ENCODE assay signal across 27 cellular contexts in the genomic region with DNA sequence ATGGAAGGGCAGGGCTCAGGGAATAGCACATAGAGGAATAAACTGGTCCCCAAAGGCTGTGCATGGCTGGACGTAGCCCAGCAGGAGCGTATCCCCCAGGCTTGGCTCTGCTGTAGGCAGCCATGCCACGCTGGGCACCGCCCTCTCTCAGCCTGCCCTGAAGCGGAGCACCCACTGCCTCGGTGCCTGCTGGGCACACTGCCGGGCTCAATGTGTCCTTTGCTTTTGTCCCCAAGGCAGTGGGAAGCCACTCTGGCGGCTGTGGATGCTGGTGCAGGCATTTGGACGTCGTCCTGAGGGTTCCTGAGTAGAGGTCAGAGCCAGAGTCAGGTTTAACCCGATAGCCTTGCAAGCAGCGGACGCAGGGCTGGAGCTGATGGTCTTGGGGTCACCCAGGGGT.
"Had no signal": no experiment of that assay in that cellular context is flagged by ENCODE, and none has a peak within 500 bp of the region (broad histone marks: within the 10 kb centered on the region; RNA-seq: fewer than 3 reads in every experiment).

No MANE protein-coding gene starts in this region.

- H3K4me3 ChIP-seq: left ventricle myocardium inferior, lung, mucosa of descending colon, pancreas, prostate gland, skin epidermis, stomach, testis, thyroid gland, transverse colon, upper lobe of left lung, vagina had no signal

- H3K9me3 ChIP-seq: left ventricle myocardium inferior, mucosa of descending colon, pancreas, prostate gland, stomach, testis, thyroid gland, transverse colon, upper lobe of left lung, vagina had no signal

- H3K36me3 ChIP-seq: left ventricle myocardium inferior, pancreas, prostate gland, stomach, thyroid gland, transverse colon, upper lobe of left lung, vagina had no signal

- H3K4me1 ChIP-seq: left ventricle myocardium inferior, pancreas, prostate gland, testis, thyroid gland, transverse colon had no signal

- ATAC-seq: mucosa of descending colon; naive thymus-derived CD4-positive, alpha-beta T cell; natural killer cell treated with Interleukin-12 subunit alpha and Interleukin-12 subunit beta and Interleukin-15 and Interleukin-18, amount 100 ng/mL, for 72 hours; pancreas; right cardiac atrium; sciatic nerve; stimulated activated naive B cell treated with anti-CD40 and anti-IgM and Interleukin-4, amounts not matched to agents 10 μg/mL and 1 μg/mL and 100 μg/mL, for 72 hours; stimulated activated naive CD8-positive, alpha-beta T cell treated with anti-CD3 and anti-CD28 coated beads, Interleukin-15, Interleukin-2, amounts not matched to agents 100 U/mL and 50 U/mL, for 24 hours had no signal

- H3K27me3 ChIP-seq: testis, thyroid gland, vagina had no signal

- H3K36me3 Mint-ChIP-seq: immature natural killer cell; natural killer cell treated with Interleukin-12 subunit alpha and Interleukin-12 subunit beta and Interleukin-15 and Interleukin-18, amount 100 ng/mL, for 72 hours; stimulated activated naive B cell treated with anti-CD40 and anti-IgM and Interleukin-4, amounts not matched to agents 10 μg/mL and 1 μg/mL and 100 μg/mL, for 72 hours had no signal

- H3K27ac ChIP-seq: left ventricle myocardium inferior, pancreas, prostate gland, skin epidermis, stomach, testis, thyroid gland, transverse colon, upper lobe of left lung, vagina had no signal

- H3K9me3 Mint-ChIP-seq: immature natural killer cell; natural killer cell treated with Interleukin-12 subunit alpha and Interleukin-12 subunit beta and Interleukin-15 and Interleukin-18, amount 100 ng/mL, for 72 hours; stimulated activated naive B cell treated with anti-CD40 and anti-IgM and Interleukin-4, amounts not matched to agents 10 μg/mL and 1 μg/mL and 100 μg/mL, for 72 hours had no signal

- DNase-seq: immature natural killer cell; kidney; left ventricle myocardium inferior; midbrain; naive thymus-derived CD4-positive, alpha-beta T cell; nucleus accumbens; pancreas; retina; stimulated activated CD4-positive, alpha-beta T cell treated with anti-CD3 and anti-CD28 coated beads, Interleukin-12 subunit alpha, Interleukin-12 subunit beta, amount 100 ng/mL, for 4 hours; stimulated activated CD4-positive, alpha-beta T cell treated with anti-CD3 and anti-CD28 coated beads, Interleukin-15, amount 100 ng/mL, for 24 hours; stimulated activated CD4-positive, alpha-beta T cell treated with anti-CD3 and anti-CD28 coated beads, Interleukin-2, amount 100 ng/mL, for 24 hours; stimulated activated CD4-positive, alpha-beta T cell treated with anti-CD3 and anti-CD28 coated beads, Interleukin-4, amount 100 ng/mL, for 1 hour; stimulated activated naive B cell treated with anti-CD40 and anti-IgM and Interleukin-4, amounts not matched to agents 10 μg/mL and 1 μg/mL and 100 μg/mL, for 72 hours; stimulated activated naive CD8-positive, alpha-beta T cell treated with anti-CD3 and anti-CD28 coated beads, Interleukin-15, Interleukin-2, amounts not matched to agents 100 U/mL and 50 U/mL, for 24 hours; stomach; testis; thyroid gland; transverse colon; upper lobe of left lung had no signal

- H3K4me3 Mint-ChIP-seq: immature natural killer cell; natural killer cell treated with Interleukin-12 subunit alpha and Interleukin-12 subunit beta and Interleukin-15 and Interleukin-18, amount 100 ng/mL, for 72 hours; stimulated activated naive B cell treated with anti-CD40 and anti-IgM and Interleukin-4, amounts not matched to agents 10 μg/mL and 1 μg/mL and 100 μg/mL, for 72 hours had no signal

- H3K27ac Mint-ChIP-seq: immature natural killer cell; natural killer cell treated with Interleukin-12 subunit alpha and Interleukin-12 subunit beta and Interleukin-15 and Interleukin-18, amount 100 ng/mL, for 72 hours; stimulated activated naive B cell treated with anti-CD40 and anti-IgM and Interleukin-4, amounts not matched to agents 10 μg/mL and 1 μg/mL and 100 μg/mL, for 72 hours had no signal
